Comparison of ENCODE assay signal across 28 cellular contexts in the genomic region with DNA sequence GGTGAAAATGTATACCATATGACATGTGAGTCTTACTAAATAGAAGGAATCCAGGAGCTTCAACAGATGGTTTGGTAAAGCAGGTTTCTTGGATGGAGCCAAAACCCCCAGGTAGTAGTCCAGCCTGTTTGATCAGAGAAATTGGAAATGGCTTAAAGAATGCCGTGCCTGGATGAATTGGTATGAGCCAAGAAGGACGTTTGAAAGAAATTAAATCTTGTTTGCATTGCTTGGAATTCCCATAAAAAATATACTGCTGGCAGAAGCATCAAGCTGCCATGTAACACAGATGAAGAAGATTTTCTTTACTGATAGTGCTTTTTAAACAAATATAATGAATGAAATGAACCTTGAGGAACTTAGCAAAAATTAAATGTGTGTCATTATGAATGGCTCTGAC.
"Had no signal": no experiment of that assay in that cellular context is flagged by ENCODE, and none has a peak within 500 bp of the region (broad histone marks: within the 10 kb centered on the region; RNA-seq: fewer than 3 reads in every experiment).

No MANE protein-coding gene starts in this region.

- H3K27ac ChIP-seq: coronary artery, epithelial cell of prostate, esophagus squamous epithelium, gastrocnemius medialis, heart right ventricle, left lung, lower lobe of right lung had no signal

- FAIRE-seq: endometrium, islet of Langerhans, keratinocyte had no signal

- H3K4me1 ChIP-seq: esophagus squamous epithelium, gastrocnemius medialis, heart right ventricle, left lung, lower lobe of right lung had no signal

- H3K4me1 Mint-ChIP-seq: endodermal cell; mesothelial cell of epicardium; naive B cell; naive thymus-derived CD8-positive, alpha-beta T cell had no signal

- H3K4me3 Mint-ChIP-seq: dendritic cell treated with granulocyte-macrophage colony-stimulating factor and Interleukin-4, amounts not matched to agents 40 ng/mL and 50 ng/mL, for 4 days; effector memory CD8-positive, alpha-beta T cell; endodermal cell; mesothelial cell of epicardium; naive B cell; naive thymus-derived CD8-positive, alpha-beta T cell had no signal

- DNase-seq: effector CD8-positive, alpha-beta T cell; effector memory CD8-positive, alpha-beta T cell; endodermal cell; erythroblast; esophagus squamous epithelium; foreskin fibroblast; foreskin melanocyte; gastrocnemius medialis; glutamatergic neuron; head of caudate nucleus; heart right ventricle; hippocampal formation; left cardiac atrium; left lung; left ventricle myocardium superior; lower lobe of right lung; mesenchymal stem cell; mucosa of descending colon; naive B cell; naive thymus-derived CD8-positive, alpha-beta T cell had no signal

- H3K4me3 ChIP-seq: coronary artery, esophagus squamous epithelium, gastrocnemius medialis, heart right ventricle, left lung, lower lobe of right lung, mucosa of descending colon had no signal

- H3K36me3 Mint-ChIP-seq: mesothelial cell of epicardium had no signal

- H3K36me3 ChIP-seq: esophagus squamous epithelium, gastrocnemius medialis, heart right ventricle, left lung, lower lobe of right lung had no signal

- H3K27me3 Mint-ChIP-seq: dendritic cell treated with granulocyte-macrophage colony-stimulating factor and Interleukin-4, amounts not matched to agents 40 ng/mL and 50 ng/mL, for 4 days; effector memory CD8-positive, alpha-beta T cell; naive B cell had no signal

- ATAC-seq: effector memory CD8-positive, alpha-beta T cell; esophagus mucosa; gastrocnemius medialis; heart right ventricle; left cardiac atrium; left lung; left ventricle myocardium superior; lower lobe of right lung; mucosa of descending colon; naive thymus-derived CD8-positive, alpha-beta T cell had no signal

- H3K27ac Mint-ChIP-seq: dendritic cell treated with granulocyte-macrophage colony-stimulating factor and Interleukin-4, amounts not matched to agents 40 ng/mL and 50 ng/mL, for 4 days; effector memory CD8-positive, alpha-beta T cell; endodermal cell; mesothelial cell of epicardium; naive B cell; naive thymus-derived CD8-positive, alpha-beta T cell had no signal

- H3K27me3 ChIP-seq: esophagus squamous epithelium, gastrocnemius medialis, heart right ventricle, left lung had no signal
